Comparison of ENCODE assay signal across 8 cellular contexts in genomic region chr16:31700530-31701388, GRCh38.
A peak's percentile ranks its signal among the peaks of the same experiment; 100 is the strongest.
DNase-seq lines count a peak whose midpoint lies in the region; ATAC-seq lines count a peak whose summit lies in the region.

No MANE protein-coding gene starts in this region.

- peak overlapping the region; percentile 93 for H3K4me3 Mint-ChIP-seq in activated naive CD8-positive, alpha-beta T cell

- H3K27me3 ChIP-seq in SJCRH30: no peaks in the 10 kb centered on the region

- H3K36me3 ChIP-seq in SJCRH30: peaks cover 3% of the 10 kb centered on the region; the same call in 1 of the 2 replicates

- no peaks in the 10 kb centered on the region for H3K9me3 ChIP-seq in SJCRH30 (replicated peaks)

- intact Hi-C loops in left ventricle myocardium superior (cut with micrococcal nuclease): no loop called here

- H3K36me3 Mint-ChIP-seq in activated naive CD8-positive, alpha-beta T cell: peaks cover 5% of the 10 kb centered on the region

- ATAC-seq in GM18907 (IDR thresholded peaks at IDR 0.05; ENCODE audit: unreplicated experiment): peak; percentile 78
- ATAC-seq in HG03103 (IDR thresholded peaks at IDR 0.05; ENCODE audit: low read depth, unreplicated experiment): peak; percentile 31
- ATAC-seq in left ventricle myocardium superior: peak; percentile 99

- peaks cover 28% of the 10 kb centered on the region for H3K4me1 Mint-ChIP-seq in activated naive CD8-positive, alpha-beta T cell (ENCODE audit: low read depth)

- H3K27ac ChIP-seq in SJCRH30: 0 out of 2 replicates have a peak overlapping the region, but pooled peaks have one; percentile 19

- DNase-seq in Ammon's horn (ENCODE audit: low spot score): peak; percentile 89
- peak; percentile 79 to 84 for DNase-seq in SJCRH30
- DNase-seq in left ventricle myocardium superior: peak; percentile 91
- peak; percentile 95 for DNase-seq in renal cortical epithelial cell (ENCODE audit: low read depth)
- DNase-seq in NCI-H1436 (lab: John Stamatoyannopoulos, UW): no peak

- H3K9me3 Mint-ChIP-seq in activated naive CD8-positive, alpha-beta T cell (ENCODE audit: low read depth): no peaks in the 10 kb centered on the region

- H3K4me1 ChIP-seq in SJCRH30: no peaks in the 10 kb centered on the region

- peak overlapping the region; percentile 97 for H3K27ac Mint-ChIP-seq in activated naive CD8-positive, alpha-beta T cell

- no peaks in the 10 kb centered on the region for H3K27me3 Mint-ChIP-seq in activated naive CD8-positive, alpha-beta T cell

- H3K4me3 ChIP-seq in SJCRH30: peak overlapping the region; percentile 75

Comparison
In these comparisons a context has a peak if more than half of its experiments do, and no peak if none do; other contexts are left out.
1. ATAC-seq: peak in every context shown above with its lines; median percentile 99 in left ventricle myocardium superior; 78 in GM18907; 31 in HG03103.